1 cellular context compared by ENCODE assay signal in genomic region chr15:90877315-90877714, GRCh38.
A peak's percentile ranks its signal among the peaks of the same experiment; 100 is the strongest.
TF ChIP-seq lines count a peak whose summit lies in the region.

No MANE protein-coding gene starts in this region.

TF ChIP-seq in K562, 482 proteins besides CTCF, POLR2A, EP300 and RAD21:
- TF ChIP-seq POLR2G (IDR thresholded peaks at IDR 0.05; ENCODE audit: low read depth, low read length): 0 out of 2 replicates have a peak, but pooled peaks have one; percentile 15
- TF ChIP-seq ZNF398 (CRISPR knock-in tag; IDR thresholded peaks at IDR 0.05): no peak
- TF ChIP-seq RBFOX2 (IDR thresholded peaks at IDR 0.05; ENCODE audit: low read depth, low read length): peak; percentile 43; the same call in 1 of the 2 replicates
